In the genomic region with DNA sequence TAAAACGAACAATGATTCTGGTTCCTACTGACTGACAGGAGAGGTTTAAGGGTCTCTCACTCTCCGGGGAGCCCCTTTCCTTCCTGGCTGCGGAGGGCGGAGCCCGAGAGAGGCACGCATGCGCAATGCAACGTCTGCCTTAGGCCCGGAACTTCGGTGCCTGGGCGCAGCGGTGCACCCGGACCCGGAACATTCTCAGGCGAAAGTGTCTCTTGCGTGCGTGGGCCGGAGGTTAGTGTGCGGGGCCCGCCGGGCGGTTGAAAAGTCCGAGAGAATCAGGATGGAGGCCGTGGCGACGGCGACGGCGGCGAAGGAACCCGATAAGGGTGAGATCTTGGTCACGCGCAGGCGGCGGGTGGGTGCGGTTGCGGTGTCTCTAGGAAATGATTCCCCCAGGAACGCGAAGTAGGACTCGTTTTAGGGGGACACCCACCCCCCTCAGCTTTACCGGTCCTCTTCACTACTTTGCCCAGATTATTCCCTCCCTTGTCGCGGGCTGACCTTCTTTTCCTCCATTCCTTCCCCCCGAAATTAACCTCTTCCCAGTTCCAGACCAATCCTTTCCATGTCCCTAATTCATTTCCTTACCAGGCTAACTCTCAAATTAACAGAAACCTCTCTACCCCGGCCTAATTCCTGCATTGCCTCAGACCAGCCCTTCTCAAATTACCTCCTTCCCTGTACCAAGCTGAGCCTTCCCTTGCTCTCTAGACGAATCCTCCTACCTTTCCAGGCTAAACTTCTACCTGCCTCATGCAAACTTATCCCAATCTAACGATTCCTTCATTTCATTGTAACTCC, we compare ENCODE assay signal across 8 cellular contexts. TPM values are rescaled to one million over a fixed set of nuclear protein-coding genes. Genes with fewer than 3 reads are reported as not detected.
DNase-seq lines count a peak whose midpoint lies in the region; ATAC-seq and TF ChIP-seq lines count a peak whose summit lies in the region.

A gene (plus strand): TSS at position 142 of the 801 bp plus-strand sequence. CDS start 139 bp downstream, at position 281.

- H2AFZ ChIP-seq in smooth muscle cell (ENCODE audit: low read depth): peak within 1 kb of the TSS; percentile 31

- peak; percentile 49 for ATAC-seq in HG03064 (IDR thresholded peaks at IDR 0.05; ENCODE audit: low read depth, unreplicated experiment)

- DNase-seq in SIG-M5 treated with dmso at 0.1 percent for 504 hours (lab: John Stamatoyannopoulos, UW; ENCODE audit: unreplicated experiment) (peak; percentile 69), SIG-M5 (lab: John Stamatoyannopoulos, UW) (no peak), NCI-H2171 treated with DMSO at 0.1 percent for 48 hours (lab: John Stamatoyannopoulos, UW) (peak; percentile 93), WERI-Rb-1 (peak; percentile 87), T47D (ENCODE audit: low read depth in 1 of 2, low spot score in 1 of 2) (peak; percentile 71 to 84), iPS-NIHi11 (ENCODE audit: low spot score) (peak; percentile 93), smooth muscle cell (lab: John Stamatoyannopoulos, UW; ENCODE audit: unreplicated experiment) (peak; percentile 72)

- H3K27me3 ChIP-seq in WERI-Rb-1 (ENCODE audit: insufficient read depth, low read depth, severe bottlenecking): no peaks in the 10 kb centered on the region
- no peaks in the 10 kb centered on the region for H3K27me3 ChIP-seq in smooth muscle cell (ENCODE audit: low read depth)

- H3K27ac ChIP-seq in WERI-Rb-1: peak within 1 kb of the TSS; percentile 91
- peak within 1 kb of the TSS; percentile 89 for H3K27ac ChIP-seq in smooth muscle cell (ENCODE audit: low read depth)

- H3K4me3 ChIP-seq in WERI-Rb-1 (ENCODE audit: low read depth, low read length) (peak within 1 kb of the TSS; percentile 92), smooth muscle cell (peak within 1 kb of the TSS; percentile 72)

- H4K20me1 ChIP-seq in smooth muscle cell (ENCODE audit: low read depth): peaks cover 22% of the 10 kb centered on the region

- peak within 1 kb of the TSS; percentile 88 for H3K9ac ChIP-seq in smooth muscle cell (ENCODE audit: low read depth)

- no peaks in the 10 kb centered on the region for H3K9me3 ChIP-seq in WERI-Rb-1 (ENCODE audit: severe bottlenecking)
- no peaks in the 10 kb centered on the region for H3K9me3 ChIP-seq in smooth muscle cell (replicated peaks; ENCODE audit: low read depth)

- H3K4me2 ChIP-seq in smooth muscle cell: peak within 1 kb of the TSS; percentile 84

- under 1% methylated on average over 35 of the region's 47 CpGs for WGBS in smooth muscle cell (ENCODE audit: low lambda C conversion rate)

- H3K79me2 ChIP-seq in smooth muscle cell (ENCODE audit: low read depth): peaks cover 34% of the 10 kb centered on the region

- peaks cover 17% of the 10 kb centered on the region for H3K4me1 ChIP-seq in smooth muscle cell (ENCODE audit: low read depth)

- H3F3A ChIP-seq in smooth muscle cell (ENCODE audit: low read depth): peaks cover 41% of the 10 kb centered on the region

- in situ Hi-C loops in T47D (cut with HindIII; ENCODE audit: low pct_unique_long_range_greater_than_20kb, low sequenced_read_pairs): no loop called here

- H3K36me3 ChIP-seq in WERI-Rb-1 (peaks cover 55% of the 10 kb centered on the region), smooth muscle cell (ENCODE audit: low read depth) (peaks cover 4% of the 10 kb centered on the region)

- TF ChIP-seq CTCF in WERI-Rb-1 (IDR thresholded peaks at IDR 0.05; ENCODE audit: low read depth, low read length) (no peak), smooth muscle cell (IDR thresholded peaks at IDR 0.05; ENCODE audit: borderline replicate concordance, insufficient read depth, poor library complexity, severe bottlenecking) (no peak)

RNA-seq across cellular contexts. Expression of the gene that starts here (rescaled TPM):
- 3.0 and 7.5 TPM in 2 replicates for total RNA-seq in smooth muscle cell
- polyA plus RNA-seq in smooth muscle cell: 15.3 and 18.2 TPM in 2 replicates
